Comparison of ENCODE assay signal across 8 cellular contexts in the genomic region with DNA sequence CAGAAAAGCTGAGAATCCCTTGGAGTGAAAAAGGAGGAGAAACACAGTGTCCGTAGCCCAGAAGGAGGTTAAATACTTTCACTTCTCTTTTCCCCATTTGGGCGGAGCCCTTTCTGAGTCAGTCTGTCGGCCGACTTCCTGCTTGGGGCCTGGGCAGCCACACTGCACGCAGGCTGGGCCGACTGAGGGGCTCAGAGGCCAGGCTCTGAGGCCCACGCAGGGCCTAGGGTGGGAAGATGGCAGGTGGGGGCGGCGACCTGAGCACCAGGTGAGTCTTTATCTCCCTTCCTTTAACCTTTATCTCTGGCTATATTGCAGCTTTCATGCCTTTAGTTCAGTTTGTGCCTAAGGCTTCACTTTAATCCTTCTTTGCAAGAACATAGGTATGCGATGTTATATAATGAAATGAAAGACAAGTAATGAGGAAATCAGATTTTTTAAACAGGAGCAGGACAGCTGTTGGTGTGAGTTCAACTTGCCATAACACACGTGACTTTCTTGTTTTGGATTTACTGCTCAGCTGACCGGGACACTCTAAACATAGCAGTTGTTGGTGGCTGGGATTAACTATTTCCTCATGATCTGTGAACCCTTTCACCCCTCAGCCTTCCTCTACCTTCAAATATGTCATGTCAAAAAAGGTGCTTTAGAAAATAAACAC. TPM values are rescaled to one million over a fixed set of nuclear protein-coding genes. Genes with fewer than 3 reads are reported as not detected.
DNase-seq lines count a peak whose midpoint lies in the region; ATAC-seq, FAIRE-seq and TF ChIP-seq lines count a peak whose summit lies in the region.

A gene (plus strand): TSS at position 141 of the 661 bp plus-strand sequence. CDS start 96 bp downstream, at position 237.

- peak within 1 kb of the TSS; percentile 90 to 98 (median 94) for H3K27ac ChIP-seq in heart right ventricle
- H3K27ac ChIP-seq in small intestine (ENCODE audit: low read depth in 1 of 2, low read length in 1 of 2) = peak within 1 kb of the TSS; percentile 88 to 92

- CTCF ChIA-PET in AG04449 (lab: Yijun Ruan, JAX) = no interaction called here
- CTCF ChIA-PET in activated naive CD4-positive, alpha-beta T cell treated with anti-CD3 and anti-CD28 coated beads, Interleukin-2, amount 10 ng/mL, durations not matched to agents 7 days and 5 days (lab: Charles Lee) = interaction anchor here (2.5 kb wide), 1 partner anchor 88 kb away, joined by 7 read pairs; a partner anchor contains a TSS

- 7 to 22% methylated on average over 12 of the region's 12 CpGs for WGBS in heart right ventricle, 2 donors
- 0 to 1% (median 1%) methylated on average over 12 of the region's 12 CpGs for WGBS in small intestine, 3 donors

- DNase-seq in AG04449 (ENCODE audit: low read depth, low spot score) (peak; percentile 28), heart right ventricle (peak; percentile 73 to 87), small intestine (peak; percentile 93), occipital lobe (lab: John Stamatoyannopoulos, UW) (no peak)
- peak; percentile 86 for DNase-seq in activated naive CD4-positive, alpha-beta T cell treated with anti-CD3 and anti-CD28 coated beads, Interleukin-2, amount 10 ng/mL, durations not matched to agents 7 days and 5 days

- H3K27me3 ChIP-seq in heart right ventricle = no peaks in the 10 kb centered on the region
- no peaks in the 10 kb centered on the region for H3K27me3 ChIP-seq in small intestine (ENCODE audit: control insufficient read depth in 2 of 2, insufficient read depth in 2 of 2, low read length in 2 of 2)

- no peaks in the 10 kb centered on the region for H3K9me3 Mint-ChIP-seq in activated naive CD4-positive, alpha-beta T cell treated with anti-CD3 and anti-CD28 coated beads, Interleukin-2, amount 10 ng/mL, durations not matched to agents 7 days and 5 days

- peak within 1 kb of the TSS; percentile 72 for H3K4me3 ChIP-seq in AG04449 (ENCODE audit: low read depth, low read length)
- peak within 1 kb of the TSS; percentile 55 to 70 (median 63) for H3K4me3 ChIP-seq in heart right ventricle
- H3K4me3 ChIP-seq in small intestine (ENCODE audit: low read depth in 1 of 2, low read length in 2 of 2) = peak within 1 kb of the TSS; percentile 70 to 75

- intact Hi-C loops in heart right ventricle (cut with DNase I) = loop anchor here in 2 of 10 donors (5.0 to 10.0 kb wide), 2 partner anchors 89 to 191 kb away; a partner anchor contains a TSS

- H3K27me3 Mint-ChIP-seq in activated naive CD4-positive, alpha-beta T cell treated with anti-CD3 and anti-CD28 coated beads, Interleukin-2, amount 10 ng/mL, durations not matched to agents 7 days and 5 days = no peaks in the 10 kb centered on the region

- H3K4me3 Mint-ChIP-seq in activated naive CD4-positive, alpha-beta T cell treated with anti-CD3 and anti-CD28 coated beads, Interleukin-2, amount 10 ng/mL, durations not matched to agents 7 days and 5 days = peak within 1 kb of the TSS; percentile 88

- POLR2A ChIA-PET in AG04449 (lab: Yijun Ruan, JAX) = no interaction called here

- H3K4me1 Mint-ChIP-seq in activated naive CD4-positive, alpha-beta T cell treated with anti-CD3 and anti-CD28 coated beads, Interleukin-2, amount 10 ng/mL, durations not matched to agents 7 days and 5 days = peaks cover 77% of the 10 kb centered on the region

- peak within 1 kb of the TSS; percentile 97 for H3K27ac Mint-ChIP-seq in activated naive CD4-positive, alpha-beta T cell treated with anti-CD3 and anti-CD28 coated beads, Interleukin-2, amount 10 ng/mL, durations not matched to agents 7 days and 5 days

- H3K36me3 ChIP-seq in heart right ventricle (peaks cover 0 to 15% (median 0%) of the 10 kb centered on the region in 9 donors), small intestine (ENCODE audit: control insufficient read depth in 2 of 2, insufficient read depth in 2 of 2, low read length in 2 of 2) (peaks cover 0 to 2% of the 10 kb centered on the region in 2 donors)

- FAIRE-seq in small intestine (lab: Jason Lieb, UNC) = no peak

- ATAC-seq in GM19023 (IDR thresholded peaks at IDR 0.05; ENCODE audit: unreplicated experiment) (peak; percentile 65), HG03196 (IDR thresholded peaks at IDR 0.05; ENCODE audit: unreplicated experiment) (peak; percentile 71), SK-N-SH treated with all-trans-retinoic acid at 6 μM for 48 hours (peak; percentile 79), heart right ventricle (peak; percentile 81 to 92 (median 86))

- H3K4me1 ChIP-seq in heart right ventricle = peaks cover 8 to 83% (median 58%) of the 10 kb centered on the region in 9 donors
- H3K4me1 ChIP-seq in small intestine (ENCODE audit: control insufficient read depth in 2 of 2, insufficient read depth in 1 of 2, low read depth in 1 of 2, low read length in 1 of 2) = peaks cover 4 to 12% of the 10 kb centered on the region in 2 donors

- H3K9me3 ChIP-seq in heart right ventricle (no peaks in the 10 kb centered on the region), small intestine (ENCODE audit: control insufficient read depth, low read depth) (no peaks in the 10 kb centered on the region)

- H3K36me3 Mint-ChIP-seq in activated naive CD4-positive, alpha-beta T cell treated with anti-CD3 and anti-CD28 coated beads, Interleukin-2, amount 10 ng/mL, durations not matched to agents 7 days and 5 days = peaks cover 37% of the 10 kb centered on the region

- TF ChIP-seq CTCF in AG04449 (IDR thresholded peaks at IDR 0.05; ENCODE audit: insufficient read depth, low read length, missing control alignments) (no peak), heart right ventricle (IDR thresholded peaks at IDR 0.05) (no peak)

TF ChIP-seq in SK-N-SH treated with all-trans-retinoic acid at 6 μM for 48 hours, 23 proteins besides CTCF, POLR2A, EP300 and RAD21:
- TF ChIP-seq BACH2 (CRISPR knock-in tag; IDR thresholded peaks at IDR 0.05; ENCODE audit: borderline replicate concordance) (no peak), TOX (CRISPR knock-in tag; IDR thresholded peaks at IDR 0.05; ENCODE audit: borderline replicate concordance) (no peak)

RNA-seq across cellular contexts. Expression of the gene that starts here (rescaled TPM):
- 100 to 1,000 TPM in 1 of 10 donors, 10 to 100 TPM in 9; 45.6 to 123 (median 58.4) TPM for total RNA-seq in heart right ventricle
- polyA plus RNA-seq in heart right ventricle = 10 to 100 TPM; 20.3 to 58.2 TPM
- polyA plus RNA-seq in small intestine = 10 to 100 TPM; 38.7 to 55.4 (median 53.0) TPM
- total RNA-seq in occipital lobe = 4.8 TPM
